In the genomic region with DNA sequence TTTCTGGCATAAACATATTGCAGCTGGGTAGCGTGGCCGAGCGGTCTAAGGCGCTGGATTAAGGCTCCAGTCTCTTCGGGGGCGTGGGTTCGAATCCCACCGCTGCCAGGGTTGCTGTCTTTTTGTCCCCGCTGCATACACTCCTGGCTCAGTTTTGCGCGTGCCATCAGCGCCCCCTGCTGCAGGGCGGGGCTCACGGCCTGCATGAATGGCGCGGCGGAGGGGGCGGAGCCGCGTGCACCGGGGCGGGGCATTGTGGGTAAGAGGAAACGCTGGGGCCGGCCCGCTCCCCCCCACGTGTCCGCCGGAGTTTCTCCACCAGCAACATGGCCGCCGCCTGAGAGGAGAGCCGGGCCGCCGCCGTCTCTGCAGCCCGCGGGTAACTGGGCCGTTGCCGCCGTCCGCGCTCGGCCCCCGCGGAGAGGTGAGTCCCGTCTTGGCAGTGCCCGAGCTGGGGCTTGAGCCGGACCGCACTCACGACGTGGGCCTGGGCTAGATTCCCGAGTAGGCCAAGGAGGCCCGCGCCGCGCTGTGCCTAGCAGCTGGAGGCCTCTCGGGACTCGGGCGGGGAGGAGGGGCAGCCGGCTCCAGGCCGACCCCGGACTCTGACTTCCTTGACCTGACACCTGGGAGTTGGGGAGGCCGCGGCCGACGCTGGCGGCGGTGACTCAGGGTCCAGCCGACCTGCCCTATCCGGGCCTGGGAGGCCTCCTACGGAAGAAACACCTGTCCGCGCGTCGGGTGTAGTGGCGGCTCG, we compare ENCODE assay signal across 1 cellular context.
TF ChIP-seq lines count a peak whose summit lies in the region.

A gene with protein sequence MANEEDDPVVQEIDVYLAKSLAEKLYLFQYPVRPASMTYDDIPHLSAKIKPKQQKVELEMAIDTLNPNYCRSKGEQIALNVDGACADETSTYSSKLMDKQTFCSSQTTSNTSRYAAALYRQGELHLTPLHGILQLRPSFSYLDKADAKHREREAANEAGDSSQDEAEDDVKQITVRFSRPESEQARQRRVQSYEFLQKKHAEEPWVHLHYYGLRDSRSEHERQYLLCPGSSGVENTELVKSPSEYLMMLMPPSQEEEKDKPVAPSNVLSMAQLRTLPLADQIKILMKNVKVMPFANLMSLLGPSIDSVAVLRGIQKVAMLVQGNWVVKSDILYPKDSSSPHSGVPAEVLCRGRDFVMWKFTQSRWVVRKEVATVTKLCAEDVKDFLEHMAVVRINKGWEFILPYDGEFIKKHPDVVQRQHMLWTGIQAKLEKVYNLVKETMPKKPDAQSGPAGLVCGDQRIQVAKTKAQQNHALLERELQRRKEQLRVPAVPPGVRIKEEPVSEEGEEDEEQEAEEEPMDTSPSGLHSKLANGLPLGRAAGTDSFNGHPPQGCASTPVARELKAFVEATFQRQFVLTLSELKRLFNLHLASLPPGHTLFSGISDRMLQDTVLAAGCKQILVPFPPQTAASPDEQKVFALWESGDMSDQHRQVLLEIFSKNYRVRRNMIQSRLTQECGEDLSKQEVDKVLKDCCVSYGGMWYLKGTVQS (plus strand): TSS at position 296 of the 757 bp plus-strand sequence. CDS start 5,560 bp downstream, outside the sequence.

TF ChIP-seq in K562, 482 proteins besides CTCF, POLR2A, EP300 and RAD21 (continued from another document and continues in another):
- TF ChIP-seq NUFIP1 (IDR thresholded peaks at IDR 0.05; ENCODE audit: partially characterized antibody) = peak; percentile 17
- TF ChIP-seq PRPF4 (IDR thresholded peaks at IDR 0.05; ENCODE audit: insufficient read depth, low read depth, low read length, poor library complexity, severe bottlenecking) = peak; percentile 62
- TF ChIP-seq, protein P1, sequence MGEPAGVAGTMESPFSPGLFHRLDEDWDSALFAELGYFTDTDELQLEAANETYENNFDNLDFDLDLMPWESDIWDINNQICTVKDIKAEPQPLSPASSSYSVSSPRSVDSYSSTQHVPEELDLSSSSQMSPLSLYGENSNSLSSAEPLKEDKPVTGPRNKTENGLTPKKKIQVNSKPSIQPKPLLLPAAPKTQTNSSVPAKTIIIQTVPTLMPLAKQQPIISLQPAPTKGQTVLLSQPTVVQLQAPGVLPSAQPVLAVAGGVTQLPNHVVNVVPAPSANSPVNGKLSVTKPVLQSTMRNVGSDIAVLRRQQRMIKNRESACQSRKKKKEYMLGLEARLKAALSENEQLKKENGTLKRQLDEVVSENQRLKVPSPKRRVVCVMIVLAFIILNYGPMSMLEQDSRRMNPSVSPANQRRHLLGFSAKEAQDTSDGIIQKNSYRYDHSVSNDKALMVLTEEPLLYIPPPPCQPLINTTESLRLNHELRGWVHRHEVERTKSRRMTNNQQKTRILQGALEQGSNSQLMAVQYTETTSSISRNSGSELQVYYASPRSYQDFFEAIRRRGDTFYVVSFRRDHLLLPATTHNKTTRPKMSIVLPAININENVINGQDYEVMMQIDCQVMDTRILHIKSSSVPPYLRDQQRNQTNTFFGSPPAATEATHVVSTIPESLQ (CRISPR knock-in tag; IDR thresholded peaks at IDR 0.05) = no peak
- TF ChIP-seq, protein P2, sequence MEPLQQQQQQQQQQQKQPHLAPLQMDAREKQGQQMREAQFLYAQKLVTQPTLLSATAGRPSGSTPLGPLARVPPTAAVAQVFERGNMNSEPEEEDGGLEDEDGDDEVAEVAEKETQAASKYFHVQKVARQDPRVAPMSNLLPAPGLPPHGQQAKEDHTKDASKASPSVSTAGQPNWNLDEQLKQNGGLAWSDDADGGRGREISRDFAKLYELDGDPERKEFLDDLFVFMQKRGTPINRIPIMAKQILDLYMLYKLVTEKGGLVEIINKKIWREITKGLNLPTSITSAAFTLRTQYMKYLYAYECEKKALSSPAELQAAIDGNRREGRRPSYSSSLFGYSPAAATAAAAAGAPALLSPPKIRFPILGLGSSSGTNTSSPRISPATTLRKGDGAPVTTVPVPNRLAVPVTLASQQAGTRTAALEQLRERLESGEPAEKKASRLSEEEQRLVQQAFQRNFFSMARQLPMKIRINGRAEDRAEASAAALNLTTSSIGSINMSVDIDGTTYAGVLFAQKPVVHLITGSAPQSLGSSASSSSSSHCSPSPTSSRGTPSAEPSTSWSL (CRISPR knock-in tag; IDR thresholded peaks at IDR 0.05; ENCODE audit: borderline replicate concordance) = no peak
- TF ChIP-seq ADNP (tag; IDR thresholded peaks at IDR 0.05) = peak; percentile 89
- no peak for TF ChIP-seq HNRNPH1 (optimal IDR thresholded peaks at IDR 0.05; ENCODE audit: low read depth, low read length)
- TF ChIP-seq CREBBP (IDR thresholded peaks at IDR 0.05; ENCODE audit: low read depth, low read length) = no peak
- TF ChIP-seq, protein P3, sequence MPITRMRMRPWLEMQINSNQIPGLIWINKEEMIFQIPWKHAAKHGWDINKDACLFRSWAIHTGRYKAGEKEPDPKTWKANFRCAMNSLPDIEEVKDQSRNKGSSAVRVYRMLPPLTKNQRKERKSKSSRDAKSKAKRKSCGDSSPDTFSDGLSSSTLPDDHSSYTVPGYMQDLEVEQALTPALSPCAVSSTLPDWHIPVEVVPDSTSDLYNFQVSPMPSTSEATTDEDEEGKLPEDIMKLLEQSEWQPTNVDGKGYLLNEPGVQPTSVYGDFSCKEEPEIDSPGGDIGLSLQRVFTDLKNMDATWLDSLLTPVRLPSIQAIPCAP (CRISPR knock-in tag; IDR thresholded peaks at IDR 0.05; ENCODE audit: borderline replicate concordance) = no peak
- peak; percentile 59; the same call in 1 of the 2 replicates for TF ChIP-seq ZNF644 (tag; IDR thresholded peaks at IDR 0.05; ENCODE audit: low read depth)
- TF ChIP-seq SMARCB1 (IDR thresholded peaks at IDR 0.05; ENCODE audit: insufficient read length, low read depth) = no peak
- TF ChIP-seq, protein P4, sequence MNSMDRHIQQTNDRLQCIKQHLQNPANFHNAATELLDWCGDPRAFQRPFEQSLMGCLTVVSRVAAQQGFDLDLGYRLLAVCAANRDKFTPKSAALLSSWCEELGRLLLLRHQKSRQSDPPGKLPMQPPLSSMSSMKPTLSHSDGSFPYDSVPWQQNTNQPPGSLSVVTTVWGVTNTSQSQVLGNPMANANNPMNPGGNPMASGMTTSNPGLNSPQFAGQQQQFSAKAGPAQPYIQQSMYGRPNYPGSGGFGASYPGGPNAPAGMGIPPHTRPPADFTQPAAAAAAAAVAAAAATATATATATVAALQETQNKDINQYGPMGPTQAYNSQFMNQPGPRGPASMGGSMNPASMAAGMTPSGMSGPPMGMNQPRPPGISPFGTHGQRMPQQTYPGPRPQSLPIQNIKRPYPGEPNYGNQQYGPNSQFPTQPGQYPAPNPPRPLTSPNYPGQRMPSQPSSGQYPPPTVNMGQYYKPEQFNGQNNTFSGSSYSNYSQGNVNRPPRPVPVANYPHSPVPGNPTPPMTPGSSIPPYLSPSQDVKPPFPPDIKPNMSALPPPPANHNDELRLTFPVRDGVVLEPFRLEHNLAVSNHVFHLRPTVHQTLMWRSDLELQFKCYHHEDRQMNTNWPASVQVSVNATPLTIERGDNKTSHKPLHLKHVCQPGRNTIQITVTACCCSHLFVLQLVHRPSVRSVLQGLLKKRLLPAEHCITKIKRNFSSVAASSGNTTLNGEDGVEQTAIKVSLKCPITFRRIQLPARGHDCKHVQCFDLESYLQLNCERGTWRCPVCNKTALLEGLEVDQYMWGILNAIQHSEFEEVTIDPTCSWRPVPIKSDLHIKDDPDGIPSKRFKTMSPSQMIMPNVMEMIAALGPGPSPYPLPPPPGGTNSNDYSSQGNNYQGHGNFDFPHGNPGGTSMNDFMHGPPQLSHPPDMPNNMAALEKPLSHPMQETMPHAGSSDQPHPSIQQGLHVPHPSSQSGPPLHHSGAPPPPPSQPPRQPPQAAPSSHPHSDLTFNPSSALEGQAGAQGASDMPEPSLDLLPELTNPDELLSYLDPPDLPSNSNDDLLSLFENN (IDR thresholded peaks at IDR 0.05; ENCODE audit: low read depth in 2 of 2, low read length in 2 of 2) = peak in 1 of 2 experiments; percentile 55; a peak in 1 of 4 replicates
- TF ChIP-seq THRAP3 (IDR thresholded peaks at IDR 0.05; ENCODE audit: borderline replicate concordance) = no peak
- no peak; the same call in none of the 2 replicates for TF ChIP-seq ZSCAN29 (IDR thresholded peaks at IDR 0.05)
- TF ChIP-seq ZNF77 (CRISPR knock-in tag; IDR thresholded peaks at IDR 0.05) = no peak
- no peak for TF ChIP-seq MIER1 (IDR thresholded peaks at IDR 0.05; ENCODE audit: low read depth)
- TF ChIP-seq, protein P5, sequence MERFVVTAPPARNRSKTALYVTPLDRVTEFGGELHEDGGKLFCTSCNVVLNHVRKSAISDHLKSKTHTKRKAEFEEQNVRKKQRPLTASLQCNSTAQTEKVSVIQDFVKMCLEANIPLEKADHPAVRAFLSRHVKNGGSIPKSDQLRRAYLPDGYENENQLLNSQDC (CRISPR knock-in tag; IDR thresholded peaks at IDR 0.05) = no peak
- no peak for TF ChIP-seq GATAD2A (IDR thresholded peaks at IDR 0.05)
- TF ChIP-seq MBD2 (IDR thresholded peaks at IDR 0.05; ENCODE audit: borderline replicate concordance, low read depth) = no peak; the same call in 1 of the 2 replicates
- TF ChIP-seq, protein P6, sequence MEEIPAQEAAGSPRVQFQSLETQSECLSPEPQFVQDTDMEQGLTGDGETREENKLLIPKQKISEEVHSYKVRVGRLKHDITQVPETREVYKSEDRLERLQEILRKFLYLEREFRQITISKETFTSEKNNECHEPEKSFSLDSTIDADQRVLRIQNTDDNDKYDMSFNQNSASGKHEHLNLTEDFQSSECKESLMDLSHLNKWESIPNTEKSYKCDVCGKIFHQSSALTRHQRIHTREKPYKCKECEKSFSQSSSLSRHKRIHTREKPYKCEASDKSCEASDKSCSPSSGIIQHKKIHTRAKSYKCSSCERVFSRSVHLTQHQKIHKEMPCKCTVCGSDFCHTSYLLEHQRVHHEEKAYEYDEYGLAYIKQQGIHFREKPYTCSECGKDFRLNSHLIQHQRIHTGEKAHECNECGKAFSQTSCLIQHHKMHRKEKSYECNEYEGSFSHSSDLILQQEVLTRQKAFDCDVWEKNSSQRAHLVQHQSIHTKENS (CRISPR knock-in tag; IDR thresholded peaks at IDR 0.05) = no peak
- TF ChIP-seq, protein P7, sequence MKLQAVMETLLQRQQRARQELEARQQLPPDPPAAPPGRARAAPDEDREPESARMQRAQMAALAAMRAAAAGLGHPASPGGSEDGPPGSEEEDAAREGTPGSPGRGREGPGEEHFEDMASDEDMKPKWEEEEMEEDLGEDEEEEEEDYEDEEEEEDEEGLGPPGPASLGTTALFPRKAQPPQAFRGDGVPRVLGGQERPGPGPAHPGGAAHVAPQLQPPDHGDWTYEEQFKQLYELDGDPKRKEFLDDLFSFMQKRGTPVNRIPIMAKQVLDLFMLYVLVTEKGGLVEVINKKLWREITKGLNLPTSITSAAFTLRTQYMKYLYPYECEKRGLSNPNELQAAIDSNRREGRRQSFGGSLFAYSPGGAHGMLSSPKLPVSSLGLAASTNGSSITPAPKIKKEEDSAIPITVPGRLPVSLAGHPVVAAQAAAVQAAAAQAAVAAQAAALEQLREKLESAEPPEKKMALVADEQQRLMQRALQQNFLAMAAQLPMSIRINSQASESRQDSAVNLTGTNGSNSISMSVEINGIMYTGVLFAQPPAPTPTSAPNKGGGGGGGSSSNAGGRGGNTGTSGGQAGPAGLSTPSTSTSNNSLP (IDR thresholded peaks at IDR 0.05; ENCODE audit: borderline replicate concordance, low read depth, low read length) = peak; percentile 89; the same call in 1 of the 2 replicates
- TF ChIP-seq, protein P8, sequence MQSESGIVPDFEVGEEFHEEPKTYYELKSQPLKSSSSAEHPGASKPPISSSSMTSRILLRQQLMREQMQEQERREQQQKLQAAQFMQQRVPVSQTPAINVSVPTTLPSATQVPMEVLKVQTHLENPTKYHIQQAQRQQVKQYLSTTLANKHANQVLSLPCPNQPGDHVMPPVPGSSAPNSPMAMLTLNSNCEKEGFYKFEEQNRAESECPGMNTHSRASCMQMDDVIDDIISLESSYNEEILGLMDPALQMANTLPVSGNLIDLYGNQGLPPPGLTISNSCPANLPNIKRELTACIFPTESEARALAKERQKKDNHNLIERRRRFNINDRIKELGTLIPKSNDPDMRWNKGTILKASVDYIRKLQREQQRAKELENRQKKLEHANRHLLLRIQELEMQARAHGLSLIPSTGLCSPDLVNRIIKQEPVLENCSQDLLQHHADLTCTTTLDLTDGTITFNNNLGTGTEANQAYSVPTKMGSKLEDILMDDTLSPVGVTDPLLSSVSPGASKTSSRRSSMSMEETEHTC (IDR thresholded peaks at IDR 0.05) = 0 out of 2 replicates have a peak, but pooled peaks have one; percentile 48
- peak; percentile 69; the same call in 1 of the 2 replicates for TF ChIP-seq MTA3 (IDR thresholded peaks at IDR 0.05; ENCODE audit: borderline replicate concordance)
- peak; percentile 95 for TF ChIP-seq CHD1 (IDR thresholded peaks at IDR 0.05; ENCODE audit: low read length)
- no peak for TF ChIP-seq CHD4 (IDR thresholded peaks at IDR 0.05; ENCODE audit: insufficient read depth, insufficient replicate concordance, low read depth, low read length, poor library complexity, severe bottlenecking)
- TF ChIP-seq RFX1 (IDR thresholded peaks at IDR 0.05) = no peak
- peak; percentile 61; the same call in 1 of the 2 replicates for TF ChIP-seq MYNN (IDR thresholded peaks at IDR 0.05)
- TF ChIP-seq MYNN (CRISPR knock-in tag; IDR thresholded peaks at IDR 0.05) = no peak; the same call in 1 of the 2 replicates
- TF ChIP-seq ZNF583 (CRISPR knock-in tag; IDR thresholded peaks at IDR 0.05) = no peak
- TF ChIP-seq STAT5B (CRISPR knock-in tag; IDR thresholded peaks at IDR 0.05) = no peak
- no peak; the same call in none of the 2 replicates for TF ChIP-seq HNRNPL (IDR thresholded peaks at IDR 0.05; ENCODE audit: low read depth, low read length)
- TF ChIP-seq, protein P9, sequence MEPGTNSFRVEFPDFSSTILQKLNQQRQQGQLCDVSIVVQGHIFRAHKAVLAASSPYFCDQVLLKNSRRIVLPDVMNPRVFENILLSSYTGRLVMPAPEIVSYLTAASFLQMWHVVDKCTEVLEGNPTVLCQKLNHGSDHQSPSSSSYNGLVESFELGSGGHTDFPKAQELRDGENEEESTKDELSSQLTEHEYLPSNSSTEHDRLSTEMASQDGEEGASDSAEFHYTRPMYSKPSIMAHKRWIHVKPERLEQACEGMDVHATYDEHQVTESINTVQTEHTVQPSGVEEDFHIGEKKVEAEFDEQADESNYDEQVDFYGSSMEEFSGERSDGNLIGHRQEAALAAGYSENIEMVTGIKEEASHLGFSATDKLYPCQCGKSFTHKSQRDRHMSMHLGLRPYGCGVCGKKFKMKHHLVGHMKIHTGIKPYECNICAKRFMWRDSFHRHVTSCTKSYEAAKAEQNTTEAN (CRISPR knock-in tag; IDR thresholded peaks at IDR 0.05) = 0 out of 2 replicates have a peak, but pooled peaks have one; percentile 67
- peak; percentile 46 for TF ChIP-seq FOSL1 (tag; conservative IDR thresholded peaks at IDR 0.05)
- no peak; the same call in none of the 2 replicates for TF ChIP-seq BCOR (IDR thresholded peaks at IDR 0.05)
- TF ChIP-seq EP400 (IDR thresholded peaks at IDR 0.05) = peak; percentile 96
- TF ChIP-seq, protein P10, sequence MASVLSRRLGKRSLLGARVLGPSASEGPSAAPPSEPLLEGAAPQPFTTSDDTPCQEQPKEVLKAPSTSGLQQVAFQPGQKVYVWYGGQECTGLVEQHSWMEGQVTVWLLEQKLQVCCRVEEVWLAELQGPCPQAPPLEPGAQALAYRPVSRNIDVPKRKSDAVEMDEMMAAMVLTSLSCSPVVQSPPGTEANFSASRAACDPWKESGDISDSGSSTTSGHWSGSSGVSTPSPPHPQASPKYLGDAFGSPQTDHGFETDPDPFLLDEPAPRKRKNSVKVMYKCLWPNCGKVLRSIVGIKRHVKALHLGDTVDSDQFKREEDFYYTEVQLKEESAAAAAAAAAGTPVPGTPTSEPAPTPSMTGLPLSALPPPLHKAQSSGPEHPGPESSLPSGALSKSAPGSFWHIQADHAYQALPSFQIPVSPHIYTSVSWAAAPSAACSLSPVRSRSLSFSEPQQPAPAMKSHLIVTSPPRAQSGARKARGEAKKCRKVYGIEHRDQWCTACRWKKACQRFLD (CRISPR knock-in tag; IDR thresholded peaks at IDR 0.05) = peak; percentile 87
